16 cellular contexts compared by ENCODE assay signal in genomic region chr9:137771580-137771979, GRCh38.
DNase-seq lines count a peak whose midpoint lies in the region; ATAC-seq and TF ChIP-seq lines count a peak whose summit lies in the region.
"Had no signal": no experiment of that assay in that cellular context is flagged by ENCODE, and none has a peak within 500 bp of the region (broad histone marks: within the 10 kb centered on the region; RNA-seq: fewer than 3 reads in every experiment).

No MANE protein-coding gene starts in this region.

- no peaks in the 10 kb centered on the region for H3K9me3 Mint-ChIP-seq in activated T-cell treated with anti-CD3 and anti-CD28 coated beads, Interleukin-2, amount 50 U/mL, for 24 hours
- peaks cover 19% of the 10 kb centered on the region for H3K9me3 Mint-ChIP-seq in endodermal cell
- H3K9me3 Mint-ChIP-seq: HFFc6 had no signal

- peaks cover 70% of the 10 kb centered on the region for H3K36me3 Mint-ChIP-seq in activated T-cell treated with anti-CD3 and anti-CD28 coated beads, Interleukin-2, amount 50 U/mL, for 24 hours (ENCODE audit: low read depth)
- peaks cover 64% of the 10 kb centered on the region for H3K36me3 Mint-ChIP-seq in endodermal cell (ENCODE audit: low read depth)

- H2BK15ac ChIP-seq in neuronal stem cell (ENCODE audit: low read length): no peak overlapping the region

- H3K4me3 ChIP-seq in endodermal cell (ENCODE audit: low read length) (no peak overlapping the region), neuronal stem cell (ENCODE audit: low read length in 2 of 2) (no peak overlapping the region), right cardiac atrium (ENCODE audit: low read length) (no peak overlapping the region)
- H3K4me3 ChIP-seq: BLaER1 had no signal

- no peak overlapping the region for H2AK5ac ChIP-seq in neuronal stem cell (ENCODE audit: low read depth, low read length)

- H4K8ac ChIP-seq in neuronal stem cell (ENCODE audit: low read depth, low read length): no peak overlapping the region

- H3K18ac ChIP-seq in neuronal stem cell (ENCODE audit: low read length): no peak overlapping the region

- peaks cover 61% of the 10 kb centered on the region for H3K36me3 ChIP-seq in endodermal cell (ENCODE audit: control insufficient read depth, insufficient read depth, low read length)
- H3K36me3 ChIP-seq in neuronal stem cell (replicated peaks in 1 of 2; ENCODE audit: control insufficient read depth in 2 of 2, insufficient read depth in 2 of 2, low read length in 2 of 2): peaks cover 38 to 92% of the 10 kb centered on the region in 2 donors

- no peak overlapping the region for H2BK120ac ChIP-seq in neuronal stem cell (ENCODE audit: low read depth, low read length)

- H3K4me1 ChIP-seq in endodermal cell (ENCODE audit: control insufficient read depth, insufficient read depth, low read length): no peaks in the 10 kb centered on the region
- no peaks in the 10 kb centered on the region for H3K4me1 ChIP-seq in neuronal stem cell (ENCODE audit: control insufficient read depth in 2 of 2, insufficient read depth in 1 of 2, low read depth in 1 of 2, low read length in 2 of 2)
- H3K4me1 ChIP-seq in right cardiac atrium (ENCODE audit: control insufficient read depth, insufficient read depth, low read length): no peaks in the 10 kb centered on the region
- H3K4me1 ChIP-seq: BLaER1 had no signal

- H2BK5ac ChIP-seq in neuronal stem cell (ENCODE audit: low read length): no peak overlapping the region

- TF ChIP-seq CTCF in endodermal cell (conservative IDR thresholded peaks at IDR 0.05): no peak

- WGBS in endodermal cell (ENCODE audit: insufficient coverage in 1 of 2, insufficient read length in 1 of 2), 2 experiments: 92% methylated on average over 10 to 14 of the region's 14 CpGs
- no CpG with 5 or more reads among the region's 14 CpGs for WGBS in neuronal stem cell (ENCODE audit: extremely low coverage in 2 of 2, insufficient read length in 2 of 2, insufficient replicate concordance in 1 of 2), 2 donors
- WGBS in right cardiac atrium: 86% methylated on average over 14 of the region's 14 CpGs

- H3K4ac ChIP-seq in neuronal stem cell (ENCODE audit: low read length): no peak overlapping the region

- no peaks in the 10 kb centered on the region for H3K27me3 Mint-ChIP-seq in activated T-cell treated with anti-CD3 and anti-CD28 coated beads, Interleukin-2, amount 50 U/mL, for 24 hours
- H3K27me3 Mint-ChIP-seq in endodermal cell (ENCODE audit: insufficient read depth): no peaks in the 10 kb centered on the region

- H3K79me1 ChIP-seq in neuronal stem cell (ENCODE audit: low read depth, low read length): peaks cover 7% of the 10 kb centered on the region

- no peak overlapping the region for H2AFZ ChIP-seq in neuronal stem cell (ENCODE audit: low read length)

- H4K91ac ChIP-seq in neuronal stem cell (ENCODE audit: low read depth, low read length, poor library complexity): no peak overlapping the region

- H3K4me2 ChIP-seq in neuronal stem cell (ENCODE audit: insufficient read depth, low read length, poor library complexity, severe bottlenecking): no peak overlapping the region
- H3K4me2 ChIP-seq: BLaER1 had no signal

- H3K4me3 Mint-ChIP-seq in activated T-cell treated with anti-CD3 and anti-CD28 coated beads, Interleukin-2, amount 50 U/mL, for 24 hours: no peak overlapping the region
- H3K4me3 Mint-ChIP-seq in endodermal cell: no peak overlapping the region
- H3K4me3 Mint-ChIP-seq: HFFc6 had no signal

- intact Hi-C loops in right cardiac atrium (cut with DNase I) (no loop called here), posterior vena cava (cut with DNase I) (no loop called here)

- peak overlapping the region; percentile 33 for H3K27ac Mint-ChIP-seq in activated T-cell treated with anti-CD3 and anti-CD28 coated beads, Interleukin-2, amount 50 U/mL, for 24 hours
- H3K27ac Mint-ChIP-seq in endodermal cell: peak overlapping the region; percentile 44
- H3K27ac Mint-ChIP-seq: HFFc6 had no signal

- no peak overlapping the region for H3K27ac ChIP-seq in endodermal cell (ENCODE audit: low read depth, low read length)
- no peak overlapping the region for H3K27ac ChIP-seq in neuronal stem cell (replicated peaks; ENCODE audit: low read length)
- H3K27ac ChIP-seq in right cardiac atrium (ENCODE audit: low read length): no peak overlapping the region
- H3K27ac ChIP-seq: 22Rv1, BLaER1, HL-60 had no signal

- no peaks in the 10 kb centered on the region for H3K27me3 ChIP-seq in endodermal cell (ENCODE audit: control insufficient read depth, insufficient read depth, low read length, poor library complexity, severe bottlenecking)
- H3K27me3 ChIP-seq in neuronal stem cell (ENCODE audit: control insufficient read depth in 3 of 3, insufficient read depth in 3 of 3, low read depth in 1 of 3, low read length in 3 of 3): no peaks in the 10 kb centered on the region
- H3K27me3 ChIP-seq in right cardiac atrium (ENCODE audit: control insufficient read depth, insufficient read depth): no peaks in the 10 kb centered on the region
- H3K27me3 ChIP-seq: BLaER1 had no signal

- peak overlapping the region; percentile 10 for H3K23ac ChIP-seq in neuronal stem cell (ENCODE audit: low read depth, low read length, poor library complexity)

- ATAC-seq in right cardiac atrium (no peak), GM21576 (IDR thresholded peaks at IDR 0.05; ENCODE audit: unreplicated experiment) (no peak)

- H3K9ac ChIP-seq in endodermal cell (ENCODE audit: extremely low read depth, low read length, poor library complexity, severe bottlenecking): no peak overlapping the region
- H3K9ac ChIP-seq in neuronal stem cell (ENCODE audit: low read depth, low read length, poor library complexity): no peak overlapping the region
- H3K9ac ChIP-seq: BLaER1 had no signal

- H3K4me1 Mint-ChIP-seq in activated T-cell treated with anti-CD3 and anti-CD28 coated beads, Interleukin-2, amount 50 U/mL, for 24 hours (ENCODE audit: low read depth): no peaks in the 10 kb centered on the region
- H3K4me1 Mint-ChIP-seq in endodermal cell: peaks cover 1% of the 10 kb centered on the region

- H3K14ac ChIP-seq in neuronal stem cell (ENCODE audit: low read length): no peak overlapping the region

- no peak overlapping the region for H2BK12ac ChIP-seq in neuronal stem cell (ENCODE audit: low read length)

- H3K9me3 ChIP-seq in endodermal cell (ENCODE audit: control insufficient read depth, low read length): peaks cover 24% of the 10 kb centered on the region
- H3K9me3 ChIP-seq in neuronal stem cell (replicated peaks in 1 of 2; ENCODE audit: control insufficient read depth in 2 of 2, insufficient read depth in 1 of 2, low read depth in 1 of 2, low read length in 2 of 2): peaks cover 5 to 29% of the 10 kb centered on the region in 2 donors
- H3K9me3 ChIP-seq in right cardiac atrium (ENCODE audit: control insufficient read depth, low read length): no peaks in the 10 kb centered on the region

- no peak for DNase-seq in activated T-cell treated with anti-CD3 and anti-CD28 coated beads, Interleukin-2, amount 50 U/mL, for 24 hours
- DNase-seq in activated T-cell treated with anti-CD3 and anti-CD28 coated beads for 4 hours (no peak), endodermal cell (no peak), neuronal stem cell (ENCODE audit: low spot score) (no peak), right cardiac atrium (no peak), hippocampal formation (lab: John Stamatoyannopoulos, UW) (no peak), posterior vena cava (ENCODE audit: low spot score) (no peak)
- DNase-seq: GOT3, HCEC 1CT, HFFc6, IMR-90, KBM-7 had no signal
